ENCODE assay signal across 8 cellular contexts in genomic region chr14:101947577-101947903, GRCh38. TPM values are rescaled to one million over a fixed set of nuclear protein-coding genes. Genes with fewer than 3 reads are reported as not detected.
DNase-seq lines count a peak whose midpoint lies in the region; ATAC-seq, FAIRE-seq and TF ChIP-seq lines count a peak whose summit lies in the region.

No MANE protein-coding gene starts in this region.

- peak overlapping the region; percentile 98 to 100 (median 100) for H3K27ac Mint-ChIP-seq in CD8-positive, alpha-beta memory T cell
- H3K27ac Mint-ChIP-seq in GM23338 (peak overlapping the region; percentile 95), neural progenitor cell (peak overlapping the region; percentile 100)

- H3K27me3 ChIP-seq in CD8-positive, alpha-beta memory T cell (ENCODE audit: insufficient read depth, low read length, poor library complexity, severe bottlenecking) = no peaks in the 10 kb centered on the region
- H3K27me3 ChIP-seq in GM23338 (ENCODE audit: insufficient read depth) = peaks cover 43% of the 10 kb centered on the region
- H3K27me3 ChIP-seq in endothelial cell of umbilical vein (ENCODE audit: control insufficient read depth in 2 of 2, insufficient read depth in 2 of 2, low read length in 2 of 2) = peaks cover 8 to 9% of the 10 kb centered on the region in 2 experiments
- peaks cover 36% of the 10 kb centered on the region for H3K27me3 ChIP-seq in neural progenitor cell

- H3K4me2 ChIP-seq in GM23338 (peak overlapping the region; percentile 88), endothelial cell of umbilical vein (ENCODE audit: insufficient read depth, low read length) (peak overlapping the region; percentile 86), neural progenitor cell (peak overlapping the region; percentile 76)

- peak overlapping the region; percentile 88 to 98 (median 96) for H3K4me3 Mint-ChIP-seq in CD8-positive, alpha-beta memory T cell
- H3K4me3 Mint-ChIP-seq in GM23338 (peak overlapping the region; percentile 93), neural progenitor cell (peak overlapping the region; percentile 99)

- H3K4me1 Mint-ChIP-seq in CD8-positive, alpha-beta memory T cell = peaks cover 22 to 26% (median 25%) of the 10 kb centered on the region in 3 donors
- H3K4me1 Mint-ChIP-seq in GM23338 (peaks cover 19% of the 10 kb centered on the region), neural progenitor cell (peaks cover 12% of the 10 kb centered on the region)

- H3K9me2 ChIP-seq in GM23338 (ENCODE audit: insufficient read depth) = no peaks in the 10 kb centered on the region

- POLR2A ChIA-PET in CD8-positive, alpha-beta memory T cell (lab: Charles Lee) = interaction anchor here (0.8 to 1.3 kb wide), 3 partner anchors 23 to 241 kb away, joined by 3 to 4 read pairs (median 3); no protein-coding TSS in a partner anchor
- POLR2A ChIA-PET in endothelial cell of umbilical vein (lab: Charles Lee) = no interaction called here

- peaks cover 13% of the 10 kb centered on the region for H3K4me1 ChIP-seq in CD8-positive, alpha-beta memory T cell (ENCODE audit: insufficient read depth, low read length)
- H3K4me1 ChIP-seq in GM23338 (ENCODE audit: insufficient read depth) = peaks cover 5% of the 10 kb centered on the region
- peaks cover 10% of the 10 kb centered on the region for H3K4me1 ChIP-seq in endothelial cell of umbilical vein (ENCODE audit: control insufficient read depth, extremely low read depth, insufficient read depth, low read length)
- peaks cover 8% of the 10 kb centered on the region for H3K4me1 ChIP-seq in neural progenitor cell

- peaks cover 0 to 9% (median 0%) of the 10 kb centered on the region in 3 donors for H3K36me3 Mint-ChIP-seq in CD8-positive, alpha-beta memory T cell
- H3K36me3 Mint-ChIP-seq in GM23338 (ENCODE audit: low read depth) = no peaks in the 10 kb centered on the region
- H3K36me3 Mint-ChIP-seq in neural progenitor cell = no peaks in the 10 kb centered on the region

- H3K27me3 Mint-ChIP-seq in CD8-positive, alpha-beta memory T cell = peaks cover 11 to 32% of the 10 kb centered on the region in 2 donors
- H3K27me3 Mint-ChIP-seq in GM23338 (ENCODE audit: insufficient read depth, low read depth, poor library complexity) (peaks cover 60% of the 10 kb centered on the region), neural progenitor cell (ENCODE audit: insufficient read depth, low read depth) (peaks cover 14% of the 10 kb centered on the region)

- TF ChIP-seq CTCF in GM23338 (conservative IDR thresholded peaks at IDR 0.05; ENCODE audit: low read depth in 2 of 2) (no peak), endothelial cell of umbilical vein (IDR thresholded peaks at IDR 0.05; ENCODE audit: extremely low read depth in 1 of 2, insufficient read depth in 1 of 2, low read depth in 1 of 2, low read length in 2 of 2) (no peak), neural progenitor cell (IDR thresholded peaks at IDR 0.05) (no peak)

- peak overlapping the region; percentile 94 for H3K27ac ChIP-seq in CD8-positive, alpha-beta memory T cell (ENCODE audit: low read depth, low read length)
- H3K27ac ChIP-seq in GM23338 (ENCODE audit: low read depth) = peak overlapping the region; percentile 88
- peak overlapping the region; percentile 80 for H3K27ac ChIP-seq in endothelial cell of umbilical vein (ENCODE audit: insufficient read depth, low read depth, low read length)
- peak overlapping the region; percentile 67 for H3K27ac ChIP-seq in neural progenitor cell

- H3K9ac ChIP-seq in endothelial cell of umbilical vein (replicated peaks; ENCODE audit: extremely low read depth, insufficient read depth, low read length) (peak overlapping the region; percentile 96), neural progenitor cell (peak overlapping the region; percentile 90)

- peaks cover 0 to 1% (median 0%) of the 10 kb centered on the region in 5 donors for H3K9me3 Mint-ChIP-seq in CD8-positive, alpha-beta memory T cell
- H3K9me3 Mint-ChIP-seq in GM23338 (peaks cover 8% of the 10 kb centered on the region; the same call in 2 of the 3 replicates), neural progenitor cell (no peaks in the 10 kb centered on the region)

- H3K36me3 ChIP-seq in CD8-positive, alpha-beta memory T cell (ENCODE audit: insufficient read depth, low read length) = no peaks in the 10 kb centered on the region
- H3K36me3 ChIP-seq in GM23338 (ENCODE audit: insufficient read depth) (no peaks in the 10 kb centered on the region), endothelial cell of umbilical vein (ENCODE audit: control insufficient read depth in 2 of 2, extremely low read depth in 1 of 2, insufficient read depth in 2 of 2, low read length in 2 of 2) (no peaks in the 10 kb centered on the region), neural progenitor cell (no peaks in the 10 kb centered on the region)

- CTCF ChIA-PET in CD8-positive, alpha-beta memory T cell (lab: Charles Lee) = interaction anchor here (0.6 to 1.4 kb wide), 3 partner anchors 17 to 369 kb away, joined by 3 to 4 read pairs (median 3); partner anchors contain the start of gene DYNC1H1
- CTCF ChIA-PET in endothelial cell of umbilical vein (lab: Charles Lee) = interaction anchor here (0.9 to 3.9 kb wide), 5 partner anchors 14 to 240 kb away, joined by 3 to 23 read pairs (median 5); no protein-coding TSS in a partner anchor

- no peak for ATAC-seq in GM23338
- ATAC-seq in GM18520 (IDR thresholded peaks at IDR 0.05; ENCODE audit: unreplicated experiment) = no peak

- TF ChIP-seq POLR2A in endothelial cell of umbilical vein (IDR thresholded peaks at IDR 0.05; ENCODE audit: low read depth, low read length) = no peak

- BruUV-seq in endothelial cell of umbilical vein (replicated peaks; lab: Mats Ljungman, UMichigan) = TSS peak; percentile 98

- peak in 1 of 5 donors; percentile 10 for DNase-seq in CD8-positive, alpha-beta memory T cell
- DNase-seq in GM23338 (ENCODE audit: low spot score) (peak; percentile 11), RPMI8226 (peak; percentile 9), endothelial cell of umbilical vein (ENCODE audit: low read depth, low spot score) (no peak), neural progenitor cell (ENCODE audit: low spot score) (no peak), NCI-H345 treated with DMSO at 0.1 percent for 48 hours (lab: John Stamatoyannopoulos, UW; ENCODE audit: unreplicated experiment) (no peak), HPDE6-E6E7 (ENCODE audit: extremely low spot score) (no peak)

- no peaks in the 10 kb centered on the region for H3K9me3 ChIP-seq in CD8-positive, alpha-beta memory T cell (ENCODE audit: low read length)
- H3K9me3 ChIP-seq in endothelial cell of umbilical vein (replicated peaks; ENCODE audit: control insufficient read depth, insufficient read depth, low read length) (no peaks in the 10 kb centered on the region), neural progenitor cell (ENCODE audit: low read depth) (no peaks in the 10 kb centered on the region)

- peak; percentile 12 for FAIRE-seq in endothelial cell of umbilical vein (lab: Jason Lieb, UNC)

- intact Hi-C loops in endothelial cell of umbilical vein (cut with micrococcal nuclease) = loop anchor here (5.0 kb wide), 1 partner anchor 225 kb away; no protein-coding TSS in a partner anchor

- peak overlapping the region; percentile 83 for H2AFZ ChIP-seq in GM23338
- H2AFZ ChIP-seq in endothelial cell of umbilical vein (ENCODE audit: low read depth, low read length) = peak overlapping the region; percentile 42
- peak overlapping the region; percentile 3 for H2AFZ ChIP-seq in neural progenitor cell (replicated peaks)

- peaks cover 3% of the 10 kb centered on the region; the same call in 1 of the 2 replicates for H3F3A ChIP-seq in GM23338 (replicated peaks; ENCODE audit: low read depth)
- H3F3A ChIP-seq in neural progenitor cell (ENCODE audit: low read depth) = peaks cover 4% of the 10 kb centered on the region

- H3K79me2 ChIP-seq in GM23338 (replicated peaks; ENCODE audit: insufficient read depth) (no peaks in the 10 kb centered on the region), endothelial cell of umbilical vein (ENCODE audit: control insufficient read depth, insufficient read depth, low read length) (peaks cover 7% of the 10 kb centered on the region), neural progenitor cell (ENCODE audit: low read depth) (peaks cover 9% of the 10 kb centered on the region)

- peak overlapping the region; percentile 83 for H3K4me3 ChIP-seq in CD8-positive, alpha-beta memory T cell (ENCODE audit: low read length)
- peak overlapping the region; percentile 68 for H3K4me3 ChIP-seq in GM23338
- peak overlapping the region; percentile 34 to 74 (median 53) for H3K4me3 ChIP-seq in endothelial cell of umbilical vein (replicated peaks in 1 of 3; ENCODE audit: insufficient read depth in 1 of 3, low read depth in 1 of 3, low read length in 3 of 3)
- H3K4me3 ChIP-seq in neural progenitor cell = peak overlapping the region; percentile 62

- dilution Hi-C loops in endothelial cell of umbilical vein (cut with MboI; ENCODE audit: extremely low pct_ligation_motif_present, low sequenced_read_pairs) = no loop called here

- H3K9me1 ChIP-seq in endothelial cell of umbilical vein (replicated peaks; ENCODE audit: control insufficient read depth, extremely low read depth, insufficient read depth, low read length) = no peaks in the 10 kb centered on the region

- H4K20me1 ChIP-seq in GM23338 (replicated peaks; ENCODE audit: insufficient read depth) = peaks cover 4% of the 10 kb centered on the region; the same call in 1 of the 2 replicates
- H4K20me1 ChIP-seq in endothelial cell of umbilical vein (replicated peaks; ENCODE audit: control insufficient read depth, extremely low read depth, insufficient read depth, low read length) = no peaks in the 10 kb centered on the region
- H4K20me1 ChIP-seq in neural progenitor cell (ENCODE audit: low read depth) = no peaks in the 10 kb centered on the region

TF ChIP-seq in GM23338, 12 proteins besides CTCF, POLR2A, EP300 and RAD21 (continues in another document):
- no peak for TF ChIP-seq CREB1 (CRISPR knock-in tag; IDR thresholded peaks at IDR 0.05; ENCODE audit: low read depth)

TF ChIP-seq in endothelial cell of umbilical vein, 7 proteins besides CTCF, POLR2A, EP300 and RAD21 (continues in another document):
- TF ChIP-seq FOS (IDR thresholded peaks at IDR 0.05; ENCODE audit: borderline replicate concordance, insufficient read depth, low read length) (no peak), MYC (IDR thresholded peaks at IDR 0.05; ENCODE audit: low read depth, low read length) (no peak)

RNA-seq across cellular contexts. Expression of gene DYNC1H1, which starts 16.8 kb away (rescaled TPM):
- 100 to 1,000 TPM; 241 to 249 TPM for total RNA-seq in CD8-positive, alpha-beta memory T cell
- polyA plus RNA-seq in CD8-positive, alpha-beta memory T cell = 59.7 TPM
- 604 and 635 TPM in 2 replicates for total RNA-seq in GM23338 (2014; rRNA removed; shearing (Covaris generic))
- 179 and 181 TPM in 2 replicates for polyA plus RNA-seq in GM23338 (2016; fragmentation: Nextera tagmentation; extraction: Ambion mirVana)
- total RNA-seq in endothelial cell of umbilical vein = 596 and 648 TPM in 2 replicates
- 235 and 254 TPM in 2 replicates for polyA plus RNA-seq in endothelial cell of umbilical vein
- 268 and 289 TPM in 2 replicates for polyA plus RNA-seq in endothelial cell of umbilical vein (2011; cell fraction: cytosol; rRNA removed)
- 442 and 586 TPM in 2 replicates for polyA plus RNA-seq in endothelial cell of umbilical vein (2011; cell fraction: nucleus; rRNA removed)
- polyA plus RNA-seq in endothelial cell of umbilical vein (2012) = 436 and 546 TPM in 2 replicates
- polyA minus RNA-seq in endothelial cell of umbilical vein = 733 and 844 TPM in 2 replicates
- polyA minus RNA-seq in endothelial cell of umbilical vein (2011; cell fraction: cytosol; rRNA and poly(A)+ RNA removed) = 261 TPM
- 697 and 703 TPM in 2 replicates for polyA minus RNA-seq in endothelial cell of umbilical vein (2011; cell fraction: nucleus; rRNA and poly(A)+ RNA removed)
- 237 and 309 TPM in 2 replicates for total RNA-seq in neural progenitor cell (ENCODE audit: low replicate concordance)

Comparison
In these comparisons a context has a peak if more than half of its experiments do, and no peak if none do; other contexts are left out.
1. DNase-seq: peak in GM23338 (single experiment) and RPMI8226 (single experiment); none in endothelial cell of umbilical vein (single experiment), neural progenitor cell (single experiment), NCI-H345 treated with DMSO at 0.1 percent for 48 hours (single experiment) and HPDE6-E6E7 (single experiment).
2. H2AFZ ChIP-seq: peak in every context shown above with its lines; median percentile 83 in GM23338; 42 in endothelial cell of umbilical vein; 3 in neural progenitor cell.
3. Peak in every context shown above with its lines, with median percentiles within 50 percentile points of each other: H3K27ac ChIP-seq, H3K4me3 ChIP-seq, H3K27ac Mint-ChIP-seq, H3K4me3 Mint-ChIP-seq and H3K4me2 ChIP-seq.